ENCODE assay signal across 8 cellular contexts in genomic region chr17:751269-752001, GRCh38. TPM values are rescaled to one million over a fixed set of nuclear protein-coding genes. Genes with fewer than 3 reads are reported as not detected.
DNase-seq lines count a peak whose midpoint lies in the region; ATAC-seq and TF ChIP-seq lines count a peak whose summit lies in the region.

No MANE protein-coding gene starts in this region.

- TF ChIP-seq CTCF in neural crest cell (conservative IDR thresholded peaks at IDR 0.05) = no peak
- TF ChIP-seq CTCF in upper lobe of right lung (IDR thresholded peaks at IDR 0.05) = no peak

- H3K4me1 Mint-ChIP-seq in activated T-cell treated with anti-CD3 and anti-CD28 coated beads, Interleukin-2, amount 50 U/mL, for 4 hours (ENCODE audit: low read depth) = peaks cover 40% of the 10 kb centered on the region
- H3K4me1 Mint-ChIP-seq in neural crest cell = peaks cover 48% of the 10 kb centered on the region

- H3K36me3 Mint-ChIP-seq in activated T-cell treated with anti-CD3 and anti-CD28 coated beads, Interleukin-2, amount 50 U/mL, for 4 hours (ENCODE audit: insufficient read depth) = peaks cover 18% of the 10 kb centered on the region
- peaks cover 32% of the 10 kb centered on the region for H3K36me3 Mint-ChIP-seq in neural crest cell (ENCODE audit: low read depth)

- intact Hi-C loops in upper lobe of right lung (cut with DNase I) = no loop called here

- no peaks in the 10 kb centered on the region for H3K9me3 Mint-ChIP-seq in activated T-cell treated with anti-CD3 and anti-CD28 coated beads, Interleukin-2, amount 50 U/mL, for 4 hours
- H3K9me3 Mint-ChIP-seq in neural crest cell = peaks cover 5% of the 10 kb centered on the region

- H3K4me1 ChIP-seq in upper lobe of right lung = peaks cover 15% of the 10 kb centered on the region

- peak overlapping the region; percentile 98 for H3K4me3 Mint-ChIP-seq in activated T-cell treated with anti-CD3 and anti-CD28 coated beads, Interleukin-2, amount 50 U/mL, for 4 hours
- peak overlapping the region; percentile 93 for H3K4me3 Mint-ChIP-seq in neural crest cell

- peak overlapping the region; percentile 96 for H3K27ac Mint-ChIP-seq in neural crest cell (ENCODE audit: unreplicated experiment)

- H3K27me3 ChIP-seq in upper lobe of right lung = no peaks in the 10 kb centered on the region

- peak overlapping the region; percentile 76 for H3K4me3 ChIP-seq in upper lobe of right lung

- H3K27me3 Mint-ChIP-seq in activated T-cell treated with anti-CD3 and anti-CD28 coated beads, Interleukin-2, amount 50 U/mL, for 4 hours (ENCODE audit: low read depth) = no peaks in the 10 kb centered on the region
- H3K27me3 Mint-ChIP-seq in neural crest cell (ENCODE audit: low read depth) = no peaks in the 10 kb centered on the region

- H3K36me3 ChIP-seq in upper lobe of right lung = peaks cover 16% of the 10 kb centered on the region

- DNase-seq in DMS53 (lab: John Stamatoyannopoulos, UW) (peak; percentile 62), DMS53 treated with DMSO at 0.1 percent for 48 hours (lab: John Stamatoyannopoulos, UW; ENCODE audit: unreplicated experiment) (no peak), NCI-H2171 treated with DMSO at 0.1 percent for 48 hours (lab: John Stamatoyannopoulos, UW) (peak; percentile 31), fibroblast of gingiva (ENCODE audit: low read depth) (peak; percentile 50), neural crest cell (ENCODE audit: low read depth, low spot score) (no peak), upper lobe of right lung (peak; percentile 80)
- DNase-seq in activated T-cell treated with anti-CD3 and anti-CD28 coated beads, Interleukin-2, amount 50 U/mL, for 4 hours = peak; percentile 47

- H3K27ac ChIP-seq in upper lobe of right lung = peak overlapping the region; percentile 84

- no peaks in the 10 kb centered on the region for H3K9me3 ChIP-seq in upper lobe of right lung

- ATAC-seq in HG02642 (IDR thresholded peaks at IDR 0.05; ENCODE audit: poor library complexity, unreplicated experiment) (peak; percentile 37), upper lobe of right lung (peak; percentile 40)
- peak; percentile 51 to 60 for ATAC-seq in activated T-cell treated with anti-CD3 and anti-CD28 coated beads, Interleukin-2, amount 50 U/mL, for 4 hours

RNA-seq across cellular contexts. Expression of gene GEMIN4, which starts 0.6 kb away (rescaled TPM):
- 10 to 100 TPM; 71.6 to 86.8 (median 79.5) TPM for total RNA-seq in activated T-cell treated with anti-CD3 and anti-CD28 coated beads, Interleukin-2, amount 50 U/mL, for 4 hours
- 36.1 and 37.3 TPM in 2 replicates for total RNA-seq in neural crest cell
- 23.0 TPM for total RNA-seq in upper lobe of right lung

RNA-seq across cellular contexts. Expression of gene TLCD3A, which starts 19.0 kb away (rescaled TPM):
- total RNA-seq in activated T-cell treated with anti-CD3 and anti-CD28 coated beads, Interleukin-2, amount 50 U/mL, for 4 hours = 10 to 100 TPM in 1 of 3 donors, 1 to 10 TPM in 2; 7.0 to 11.5 (median 7.6) TPM
- total RNA-seq in neural crest cell (20.9 and 22.5 TPM in 2 replicates), upper lobe of right lung (11.9 TPM)

RNA-seq across cellular contexts. Expression of gene GLOD4, which starts 30.6 kb away (rescaled TPM):
- 10 to 100 TPM; 63.7 to 71.9 (median 69.7) TPM for total RNA-seq in activated T-cell treated with anti-CD3 and anti-CD28 coated beads, Interleukin-2, amount 50 U/mL, for 4 hours
- total RNA-seq in neural crest cell = 114 and 124 TPM in 2 replicates
- 55.5 TPM for total RNA-seq in upper lobe of right lung

RNA-seq across cellular contexts. Expression of gene MRM3, which starts 30.7 kb away (rescaled TPM):
- 10 to 100 TPM; 42.3 to 46.9 (median 44.4) TPM for total RNA-seq in activated T-cell treated with anti-CD3 and anti-CD28 coated beads, Interleukin-2, amount 50 U/mL, for 4 hours
- 21.2 and 22.2 TPM in 2 replicates for total RNA-seq in neural crest cell
- 12.1 TPM for total RNA-seq in upper lobe of right lung

RNA-seq across cellular contexts. Expression of gene VPS53, which starts 36.8 kb away (rescaled TPM):
- total RNA-seq in activated T-cell treated with anti-CD3 and anti-CD28 coated beads, Interleukin-2, amount 50 U/mL, for 4 hours = 10 to 100 TPM; 65.3 to 72.2 (median 71.4) TPM
- total RNA-seq in neural crest cell (67.2 and 68.8 TPM in 2 replicates), upper lobe of right lung (79.5 TPM)

Comparison
In these comparisons a context has a peak if more than half of its experiments do, and no peak if none do; other contexts are left out.
1. DNase-seq: peak in DMS53 (single experiment), NCI-H2171 treated with DMSO at 0.1 percent for 48 hours (single experiment), activated T-cell treated with anti-CD3 and anti-CD28 coated beads, Interleukin-2, amount 50 U/mL, for 4 hours (single experiment), fibroblast of gingiva (single experiment) and upper lobe of right lung (single experiment); none in DMS53 treated with DMSO at 0.1 percent for 48 hours (single experiment) and neural crest cell (single experiment).
2. Peak in every context shown above with its lines, with median percentiles within 50 percentile points of each other: ATAC-seq.